In genomic region chr6:44115866-44116265, GRCh38 we compare ENCODE assay signal across 12 cellular contexts. TPM values are rescaled to one million over a fixed set of nuclear protein-coding genes. Genes with fewer than 3 reads are reported as not detected.
DNase-seq lines count a peak whose midpoint lies in the region; ATAC-seq and TF ChIP-seq lines count a peak whose summit lies in the region.
"Had no signal": no experiment of that assay in that cellular context is flagged by ENCODE, and none has a peak within 500 bp of the region (broad histone marks: within the 10 kb centered on the region; RNA-seq: fewer than 3 reads in every experiment).

No MANE protein-coding gene starts in this region.

- H3K27ac Mint-ChIP-seq in endothelial cell (ENCODE audit: unreplicated experiment) (no peak overlapping the region), progenitor cell of endocrine pancreas (peak overlapping the region; percentile 92)
- H3K27ac Mint-ChIP-seq in stimulated activated naive B cell treated with anti-CD40 and anti-IgM and Interleukin-4, amounts not matched to agents 10 μg/mL and 1 μg/mL and 100 μg/mL, for 72 hours = no peak overlapping the region

- no peak for ATAC-seq in stimulated activated naive B cell treated with anti-CD40 and anti-IgM and Interleukin-4, amounts not matched to agents 10 μg/mL and 1 μg/mL and 100 μg/mL, for 72 hours (replicated peaks)
- ATAC-seq in GM18861 (IDR thresholded peaks at IDR 0.05; ENCODE audit: unreplicated experiment) = no peak
- ATAC-seq: body of pancreas had no signal

- H3K27me3 Mint-ChIP-seq in endothelial cell (ENCODE audit: unreplicated experiment) (peaks cover 8% of the 10 kb centered on the region), progenitor cell of endocrine pancreas (no peaks in the 10 kb centered on the region)
- no peaks in the 10 kb centered on the region for H3K27me3 Mint-ChIP-seq in stimulated activated naive B cell treated with anti-CD40 and anti-IgM and Interleukin-4, amounts not matched to agents 10 μg/mL and 1 μg/mL and 100 μg/mL, for 72 hours
- H3K27me3 Mint-ChIP-seq: CD4-positive, CD25-positive, alpha-beta regulatory T cell had no signal

- CTCF ChIA-PET in RWPE1 (lab: Yijun Ruan, JAX) = interaction anchor here (0.8 to 1.0 kb wide), 2 partner anchors 119 to 122 kb away, joined by 3 read pairs; no protein-coding TSS in a partner anchor

- H3K36me3 Mint-ChIP-seq in endothelial cell (ENCODE audit: low read depth, unreplicated experiment) (peaks cover 36% of the 10 kb centered on the region), progenitor cell of endocrine pancreas (ENCODE audit: insufficient read depth) (peaks cover 18% of the 10 kb centered on the region)
- peaks cover 26 to 36% of the 10 kb centered on the region in 2 donors for H3K36me3 Mint-ChIP-seq in stimulated activated naive B cell treated with anti-CD40 and anti-IgM and Interleukin-4, amounts not matched to agents 10 μg/mL and 1 μg/mL and 100 μg/mL, for 72 hours

- DNase-seq in EH (ENCODE audit: low read depth) (peak; percentile 49), RWPE1 (ENCODE audit: low spot score) (peak; percentile 85), endothelial cell (ENCODE audit: low spot score) (no peak), progenitor cell of endocrine pancreas (ENCODE audit: low spot score, unreplicated experiment) (no peak), NK-92 (lab: John Stamatoyannopoulos, UW; ENCODE audit: unreplicated experiment) (no peak), NCI-H510A (lab: John Stamatoyannopoulos, UW) (no peak)
- DNase-seq in stimulated activated naive B cell treated with anti-CD40 and anti-IgM and Interleukin-4, amounts not matched to agents 10 μg/mL and 1 μg/mL and 100 μg/mL, for 72 hours = no peak
- DNase-seq: body of pancreas; CD4-positive, CD25-positive, alpha-beta regulatory T cell; NCI-H2107 had no signal

- POLR2A ChIA-PET in RWPE1 (lab: Yijun Ruan, JAX; ENCODE audit: low non-redundant PET) = no interaction called here

- H3K9me3 Mint-ChIP-seq in endothelial cell (ENCODE audit: unreplicated experiment) = no peaks in the 10 kb centered on the region
- no peaks in the 10 kb centered on the region for H3K9me3 Mint-ChIP-seq in progenitor cell of endocrine pancreas (ENCODE audit: low read depth)
- no peaks in the 10 kb centered on the region for H3K9me3 Mint-ChIP-seq in stimulated activated naive B cell treated with anti-CD40 and anti-IgM and Interleukin-4, amounts not matched to agents 10 μg/mL and 1 μg/mL and 100 μg/mL, for 72 hours
- H3K9me3 Mint-ChIP-seq: CD4-positive, CD25-positive, alpha-beta regulatory T cell; neural crest cell had no signal

- no peak for TF ChIP-seq CTCF in RWPE1 (conservative IDR thresholded peaks at IDR 0.05; ENCODE audit: low read depth)
- TF ChIP-seq CTCF in endothelial cell (IDR thresholded peaks at IDR 0.05; ENCODE audit: unreplicated experiment) = no peak
- no peak for TF ChIP-seq CTCF in progenitor cell of endocrine pancreas (IDR thresholded peaks at IDR 0.05; ENCODE audit: unreplicated experiment)

- peaks cover 5% of the 10 kb centered on the region for H3K4me1 Mint-ChIP-seq in endothelial cell (ENCODE audit: unreplicated experiment)
- H3K4me1 Mint-ChIP-seq in progenitor cell of endocrine pancreas (ENCODE audit: low read depth) = peaks cover 49% of the 10 kb centered on the region
- peaks cover 21 to 49% of the 10 kb centered on the region in 2 donors for H3K4me1 Mint-ChIP-seq in stimulated activated naive B cell treated with anti-CD40 and anti-IgM and Interleukin-4, amounts not matched to agents 10 μg/mL and 1 μg/mL and 100 μg/mL, for 72 hours

- H3K4me3 Mint-ChIP-seq in endothelial cell (ENCODE audit: unreplicated experiment) (peak overlapping the region; percentile 18), progenitor cell of endocrine pancreas (ENCODE audit: low read depth) (no peak overlapping the region)
- H3K4me3 Mint-ChIP-seq in stimulated activated naive B cell treated with anti-CD40 and anti-IgM and Interleukin-4, amounts not matched to agents 10 μg/mL and 1 μg/mL and 100 μg/mL, for 72 hours = no peak overlapping the region
- H3K4me3 Mint-ChIP-seq: CD4-positive, CD25-positive, alpha-beta regulatory T cell; neural crest cell had no signal

- peak overlapping the region; percentile 80 for H3K27ac ChIP-seq in RWPE1

RNA-seq across cellular contexts. Expression of gene MRPL14, which starts 11.4 kb away (rescaled TPM):
- total RNA-seq in endothelial cell (ENCODE audit: unreplicated experiment) (30.3 TPM), progenitor cell of endocrine pancreas (49.9 and 51.1 TPM in 2 replicates)

RNA-seq across cellular contexts. Expression of gene TMEM63B, which starts 11.5 kb away (rescaled TPM):
- 33.4 TPM for total RNA-seq in endothelial cell (ENCODE audit: unreplicated experiment)
- 69.1 and 72.3 TPM in 2 replicates for total RNA-seq in progenitor cell of endocrine pancreas

RNA-seq across cellular contexts. Expression of gene CAPN11, which starts 42.8 kb away (rescaled TPM):
- 2.3 TPM for total RNA-seq in endothelial cell (ENCODE audit: unreplicated experiment)
- total RNA-seq in progenitor cell of endocrine pancreas = not detected in 2 replicates
- total RNA-seq: CD4-positive, CD25-positive, alpha-beta regulatory T cell; neural crest cell had no signal

Comparison
In these comparisons a context has a peak if more than half of its experiments do, and no peak if none do; other contexts are left out.
1. DNase-seq: peak in EH (single experiment) and RWPE1 (single experiment); none in endothelial cell (single experiment), progenitor cell of endocrine pancreas (single experiment), stimulated activated naive B cell treated with anti-CD40 and anti-IgM and Interleukin-4, amounts not matched to agents 10 μg/mL and 1 μg/mL and 100 μg/mL, for 72 hours (single experiment), NK-92 (single experiment) and NCI-H510A (single experiment).